In genomic region chr6:35428421-35429149, GRCh38 we compare ENCODE assay signal across 1 cellular context.
TF ChIP-seq lines count a peak whose summit lies in the region.

No MANE protein-coding gene starts in this region.

TF ChIP-seq in GM23338, 12 proteins besides CTCF, POLR2A, EP300 and RAD21 (continued from another document):
- no peak for TF ChIP-seq ZNF462 (CRISPR knock-in tag; IDR thresholded peaks at IDR 0.05)
- TF ChIP-seq STAT1 (IDR thresholded peaks at IDR 0.05; ENCODE audit: unreplicated experiment): no peak
- TF ChIP-seq ZNF114 (CRISPR knock-in tag; IDR thresholded peaks at IDR 0.05): no peak
- no peak for TF ChIP-seq ZNF331 (CRISPR knock-in tag; IDR thresholded peaks at IDR 0.05; ENCODE audit: low read depth)
- no peak for TF ChIP-seq JUNB (IDR thresholded peaks at IDR 0.05; ENCODE audit: unreplicated experiment)
- no peak for TF ChIP-seq ETS1 (IDR thresholded peaks at IDR 0.05)
- TF ChIP-seq EZH2 (IDR thresholded peaks at IDR 0.05; ENCODE audit: low read depth, unreplicated experiment): no peak
- TF ChIP-seq POLR2AphosphoS5 (IDR thresholded peaks at IDR 0.05; ENCODE audit: low read depth): no peak
- TF ChIP-seq EZH2phosphoT487 (IDR thresholded peaks at IDR 0.05; ENCODE audit: unreplicated experiment): no peak
